Comparison of ENCODE assay signal across 12 cellular contexts in genomic region chr14:100861937-100862247, GRCh38. TPM values are rescaled to one million over a fixed set of nuclear protein-coding genes. Genes with fewer than 3 reads are reported as not detected.
"Had no signal": no experiment of that assay in that cellular context is flagged by ENCODE, and none has a peak within 500 bp of the region (broad histone marks: within the 10 kb centered on the region; RNA-seq: fewer than 3 reads in every experiment).

No MANE protein-coding gene starts in this region.

- H3K9ac ChIP-seq: KMS-11 had no signal

- H3K4me3 ChIP-seq: GM23338 had no signal

- ATAC-seq: GM23338 had no signal

- FAIRE-seq: H1, H54, HTR-8/SVneo had no signal

- H3K27ac ChIP-seq: KMS-11 had no signal

- H2AFZ ChIP-seq: GM23338 had no signal

- H3K4me2 ChIP-seq: GM23338, KMS-11 had no signal

- DNase-seq: H9, HCEC 1CT, Karpas-422, KBM-7 had no signal

RNA-seq across cellular contexts. Expression of gene MEG3, which starts 36.0 kb away (rescaled TPM):
- total RNA-seq: GM23338, HT-29 had no signal
- polyA plus RNA-seq: GM23338 had no signal

RNA-seq across cellular contexts. Expression of gene RTL1, which starts 41.6 kb away (rescaled TPM):
- total RNA-seq: GM23338, H1, H9, HT-29, IMR-90, LHCN-M2 had no signal
- polyA plus RNA-seq: GM23338, H1, IMR-90 had no signal
